ENCODE assay signal across 1 cellular context in the genomic region with DNA sequence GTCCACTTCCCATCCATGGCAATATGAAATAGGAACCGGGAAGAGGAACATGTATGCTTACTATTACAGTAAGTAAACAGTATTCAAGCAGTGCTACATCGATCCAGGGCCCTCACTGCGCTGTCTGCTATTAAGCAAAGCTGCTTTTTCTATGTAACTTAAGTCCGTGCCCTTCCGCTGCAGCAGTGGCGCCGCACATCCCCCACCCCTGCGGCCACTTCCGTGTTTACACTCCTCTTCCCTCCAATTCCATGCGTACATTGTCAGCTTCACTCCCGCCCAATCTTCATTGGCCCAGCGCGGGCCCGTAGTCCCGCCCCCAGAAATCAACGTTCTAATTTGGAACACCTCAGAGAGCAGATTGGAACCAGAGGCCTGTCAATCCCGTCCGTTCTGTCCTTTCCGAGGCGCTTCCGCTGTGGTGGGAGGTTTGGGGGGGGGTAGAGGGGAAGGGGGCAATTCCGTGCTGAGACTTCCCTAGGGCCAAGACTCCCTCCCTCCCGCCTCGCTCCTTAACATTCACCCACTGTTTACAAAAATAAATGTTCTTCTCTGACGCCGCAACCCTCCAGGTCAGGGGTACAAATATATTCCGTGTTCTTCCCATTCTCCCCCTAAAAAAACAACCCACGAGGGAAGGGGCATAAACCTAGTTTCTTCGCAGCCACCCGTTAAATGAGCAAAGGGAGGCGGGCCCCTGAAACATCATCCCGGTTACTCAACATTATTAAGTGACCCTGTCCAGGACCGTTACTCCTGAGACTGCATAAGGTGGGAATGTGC.
TF ChIP-seq lines count a peak whose summit lies in the region.

No MANE protein-coding gene starts in this region.

TF ChIP-seq in K562, 482 proteins besides CTCF, POLR2A, EP300 and RAD21 (continued from another document and continues in another):
- TF ChIP-seq YY1 (IDR thresholded peaks at IDR 0.05; ENCODE audit: borderline replicate concordance in 1 of 3, control insufficient read depth in 1 of 3, extremely low read depth in 1 of 3, insufficient read depth in 3 of 3, insufficient read length in 1 of 3, insufficient replicate concordance in 2 of 3, low read depth in 1 of 3, low read length in 2 of 3), result peak in 2 of 3 experiments; percentile 61 to 62
- no peak for TF ChIP-seq OTX1 (CRISPR knock-in tag; IDR thresholded peaks at IDR 0.05)
- TF ChIP-seq, protein P1, sequence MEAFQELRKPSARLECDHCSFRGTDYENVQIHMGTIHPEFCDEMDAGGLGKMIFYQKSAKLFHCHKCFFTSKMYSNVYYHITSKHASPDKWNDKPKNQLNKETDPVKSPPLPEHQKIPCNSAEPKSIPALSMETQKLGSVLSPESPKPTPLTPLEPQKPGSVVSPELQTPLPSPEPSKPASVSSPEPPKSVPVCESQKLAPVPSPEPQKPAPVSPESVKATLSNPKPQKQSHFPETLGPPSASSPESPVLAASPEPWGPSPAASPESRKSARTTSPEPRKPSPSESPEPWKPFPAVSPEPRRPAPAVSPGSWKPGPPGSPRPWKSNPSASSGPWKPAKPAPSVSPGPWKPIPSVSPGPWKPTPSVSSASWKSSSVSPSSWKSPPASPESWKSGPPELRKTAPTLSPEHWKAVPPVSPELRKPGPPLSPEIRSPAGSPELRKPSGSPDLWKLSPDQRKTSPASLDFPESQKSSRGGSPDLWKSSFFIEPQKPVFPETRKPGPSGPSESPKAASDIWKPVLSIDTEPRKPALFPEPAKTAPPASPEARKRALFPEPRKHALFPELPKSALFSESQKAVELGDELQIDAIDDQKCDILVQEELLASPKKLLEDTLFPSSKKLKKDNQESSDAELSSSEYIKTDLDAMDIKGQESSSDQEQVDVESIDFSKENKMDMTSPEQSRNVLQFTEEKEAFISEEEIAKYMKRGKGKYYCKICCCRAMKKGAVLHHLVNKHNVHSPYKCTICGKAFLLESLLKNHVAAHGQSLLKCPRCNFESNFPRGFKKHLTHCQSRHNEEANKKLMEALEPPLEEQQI (IDR thresholded peaks at IDR 0.05), result no peak
- no peak for TF ChIP-seq SREBF1 (IDR thresholded peaks at IDR 0.05; ENCODE audit: borderline replicate concordance, low read depth, low read length)
- TF ChIP-seq, protein P2, sequence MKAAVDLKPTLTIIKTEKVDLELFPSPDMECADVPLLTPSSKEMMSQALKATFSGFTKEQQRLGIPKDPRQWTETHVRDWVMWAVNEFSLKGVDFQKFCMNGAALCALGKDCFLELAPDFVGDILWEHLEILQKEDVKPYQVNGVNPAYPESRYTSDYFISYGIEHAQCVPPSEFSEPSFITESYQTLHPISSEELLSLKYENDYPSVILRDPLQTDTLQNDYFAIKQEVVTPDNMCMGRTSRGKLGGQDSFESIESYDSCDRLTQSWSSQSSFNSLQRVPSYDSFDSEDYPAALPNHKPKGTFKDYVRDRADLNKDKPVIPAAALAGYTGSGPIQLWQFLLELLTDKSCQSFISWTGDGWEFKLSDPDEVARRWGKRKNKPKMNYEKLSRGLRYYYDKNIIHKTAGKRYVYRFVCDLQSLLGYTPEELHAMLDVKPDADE (conservative IDR thresholded peaks at IDR 0.05; ENCODE audit: control insufficient read depth, low read depth, low read length), result no peak; the same call in 1 of the 2 replicates
- TF ChIP-seq, protein P3, sequence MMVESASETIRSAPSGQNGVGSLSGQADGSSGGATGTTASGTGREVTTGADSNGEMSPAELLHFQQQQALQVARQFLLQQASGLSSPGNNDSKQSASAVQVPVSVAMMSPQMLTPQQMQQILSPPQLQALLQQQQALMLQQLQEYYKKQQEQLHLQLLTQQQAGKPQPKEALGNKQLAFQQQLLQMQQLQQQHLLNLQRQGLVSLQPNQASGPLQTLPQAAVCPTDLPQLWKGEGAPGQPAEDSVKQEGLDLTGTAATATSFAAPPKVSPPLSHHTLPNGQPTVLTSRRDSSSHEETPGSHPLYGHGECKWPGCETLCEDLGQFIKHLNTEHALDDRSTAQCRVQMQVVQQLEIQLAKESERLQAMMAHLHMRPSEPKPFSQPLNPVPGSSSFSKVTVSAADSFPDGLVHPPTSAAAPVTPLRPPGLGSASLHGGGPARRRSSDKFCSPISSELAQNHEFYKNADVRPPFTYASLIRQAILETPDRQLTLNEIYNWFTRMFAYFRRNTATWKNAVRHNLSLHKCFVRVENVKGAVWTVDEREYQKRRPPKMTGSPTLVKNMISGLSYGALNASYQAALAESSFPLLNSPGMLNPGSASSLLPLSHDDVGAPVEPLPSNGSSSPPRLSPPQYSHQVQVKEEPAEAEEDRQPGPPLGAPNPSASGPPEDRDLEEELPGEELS (CRISPR knock-in tag; IDR thresholded peaks at IDR 0.05; ENCODE audit: borderline replicate concordance), result no peak
- TF ChIP-seq, protein P4, sequence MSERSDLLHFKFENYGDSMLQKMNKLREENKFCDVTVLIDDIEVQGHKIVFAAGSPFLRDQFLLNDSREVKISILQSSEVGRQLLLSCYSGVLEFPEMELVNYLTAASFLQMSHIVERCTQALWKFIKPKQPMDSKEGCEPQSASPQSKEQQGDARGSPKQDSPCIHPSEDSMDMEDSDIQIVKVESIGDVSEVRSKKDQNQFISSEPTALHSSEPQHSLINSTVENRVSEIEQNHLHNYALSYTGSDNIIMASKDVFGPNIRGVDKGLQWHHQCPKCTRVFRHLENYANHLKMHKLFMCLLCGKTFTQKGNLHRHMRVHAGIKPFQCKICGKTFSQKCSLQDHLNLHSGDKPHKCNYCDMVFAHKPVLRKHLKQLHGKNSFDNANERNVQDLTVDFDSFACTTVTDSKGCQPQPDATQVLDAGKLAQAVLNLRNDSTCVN (CRISPR knock-in tag; IDR thresholded peaks at IDR 0.05), result no peak
- no peak for TF ChIP-seq CAMTA2 (CRISPR knock-in tag; conservative IDR thresholded peaks at IDR 0.05)
- no peak for TF ChIP-seq ZBTB8A (IDR thresholded peaks at IDR 0.05; ENCODE audit: partially characterized antibody)
- TF ChIP-seq, protein P5, sequence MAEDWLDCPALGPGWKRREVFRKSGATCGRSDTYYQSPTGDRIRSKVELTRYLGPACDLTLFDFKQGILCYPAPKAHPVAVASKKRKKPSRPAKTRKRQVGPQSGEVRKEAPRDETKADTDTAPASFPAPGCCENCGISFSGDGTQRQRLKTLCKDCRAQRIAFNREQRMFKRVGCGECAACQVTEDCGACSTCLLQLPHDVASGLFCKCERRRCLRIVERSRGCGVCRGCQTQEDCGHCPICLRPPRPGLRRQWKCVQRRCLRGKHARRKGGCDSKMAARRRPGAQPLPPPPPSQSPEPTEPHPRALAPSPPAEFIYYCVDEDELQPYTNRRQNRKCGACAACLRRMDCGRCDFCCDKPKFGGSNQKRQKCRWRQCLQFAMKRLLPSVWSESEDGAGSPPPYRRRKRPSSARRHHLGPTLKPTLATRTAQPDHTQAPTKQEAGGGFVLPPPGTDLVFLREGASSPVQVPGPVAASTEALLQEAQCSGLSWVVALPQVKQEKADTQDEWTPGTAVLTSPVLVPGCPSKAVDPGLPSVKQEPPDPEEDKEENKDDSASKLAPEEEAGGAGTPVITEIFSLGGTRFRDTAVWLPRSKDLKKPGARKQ (CRISPR knock-in tag; IDR thresholded peaks at IDR 0.05), result no peak
- TF ChIP-seq, protein P6, sequence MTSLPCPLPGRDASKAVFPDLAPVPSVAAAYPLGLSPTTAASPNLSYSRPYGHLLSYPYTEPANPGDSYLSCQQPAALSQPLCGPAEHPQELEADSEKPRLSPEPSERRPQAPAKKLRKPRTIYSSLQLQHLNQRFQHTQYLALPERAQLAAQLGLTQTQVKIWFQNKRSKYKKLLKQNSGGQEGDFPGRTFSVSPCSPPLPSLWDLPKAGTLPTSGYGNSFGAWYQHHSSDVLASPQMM (CRISPR knock-in tag; IDR thresholded peaks at IDR 0.05), result no peak
- TF ChIP-seq DMBX1 (CRISPR knock-in tag; IDR thresholded peaks at IDR 0.05; ENCODE audit: borderline replicate concordance), result no peak
- peak; percentile 57; the same call in 1 of the 2 replicates for TF ChIP-seq MYNN (IDR thresholded peaks at IDR 0.05)
- TF ChIP-seq MYNN (CRISPR knock-in tag; IDR thresholded peaks at IDR 0.05), result no peak
- TF ChIP-seq, protein P7, sequence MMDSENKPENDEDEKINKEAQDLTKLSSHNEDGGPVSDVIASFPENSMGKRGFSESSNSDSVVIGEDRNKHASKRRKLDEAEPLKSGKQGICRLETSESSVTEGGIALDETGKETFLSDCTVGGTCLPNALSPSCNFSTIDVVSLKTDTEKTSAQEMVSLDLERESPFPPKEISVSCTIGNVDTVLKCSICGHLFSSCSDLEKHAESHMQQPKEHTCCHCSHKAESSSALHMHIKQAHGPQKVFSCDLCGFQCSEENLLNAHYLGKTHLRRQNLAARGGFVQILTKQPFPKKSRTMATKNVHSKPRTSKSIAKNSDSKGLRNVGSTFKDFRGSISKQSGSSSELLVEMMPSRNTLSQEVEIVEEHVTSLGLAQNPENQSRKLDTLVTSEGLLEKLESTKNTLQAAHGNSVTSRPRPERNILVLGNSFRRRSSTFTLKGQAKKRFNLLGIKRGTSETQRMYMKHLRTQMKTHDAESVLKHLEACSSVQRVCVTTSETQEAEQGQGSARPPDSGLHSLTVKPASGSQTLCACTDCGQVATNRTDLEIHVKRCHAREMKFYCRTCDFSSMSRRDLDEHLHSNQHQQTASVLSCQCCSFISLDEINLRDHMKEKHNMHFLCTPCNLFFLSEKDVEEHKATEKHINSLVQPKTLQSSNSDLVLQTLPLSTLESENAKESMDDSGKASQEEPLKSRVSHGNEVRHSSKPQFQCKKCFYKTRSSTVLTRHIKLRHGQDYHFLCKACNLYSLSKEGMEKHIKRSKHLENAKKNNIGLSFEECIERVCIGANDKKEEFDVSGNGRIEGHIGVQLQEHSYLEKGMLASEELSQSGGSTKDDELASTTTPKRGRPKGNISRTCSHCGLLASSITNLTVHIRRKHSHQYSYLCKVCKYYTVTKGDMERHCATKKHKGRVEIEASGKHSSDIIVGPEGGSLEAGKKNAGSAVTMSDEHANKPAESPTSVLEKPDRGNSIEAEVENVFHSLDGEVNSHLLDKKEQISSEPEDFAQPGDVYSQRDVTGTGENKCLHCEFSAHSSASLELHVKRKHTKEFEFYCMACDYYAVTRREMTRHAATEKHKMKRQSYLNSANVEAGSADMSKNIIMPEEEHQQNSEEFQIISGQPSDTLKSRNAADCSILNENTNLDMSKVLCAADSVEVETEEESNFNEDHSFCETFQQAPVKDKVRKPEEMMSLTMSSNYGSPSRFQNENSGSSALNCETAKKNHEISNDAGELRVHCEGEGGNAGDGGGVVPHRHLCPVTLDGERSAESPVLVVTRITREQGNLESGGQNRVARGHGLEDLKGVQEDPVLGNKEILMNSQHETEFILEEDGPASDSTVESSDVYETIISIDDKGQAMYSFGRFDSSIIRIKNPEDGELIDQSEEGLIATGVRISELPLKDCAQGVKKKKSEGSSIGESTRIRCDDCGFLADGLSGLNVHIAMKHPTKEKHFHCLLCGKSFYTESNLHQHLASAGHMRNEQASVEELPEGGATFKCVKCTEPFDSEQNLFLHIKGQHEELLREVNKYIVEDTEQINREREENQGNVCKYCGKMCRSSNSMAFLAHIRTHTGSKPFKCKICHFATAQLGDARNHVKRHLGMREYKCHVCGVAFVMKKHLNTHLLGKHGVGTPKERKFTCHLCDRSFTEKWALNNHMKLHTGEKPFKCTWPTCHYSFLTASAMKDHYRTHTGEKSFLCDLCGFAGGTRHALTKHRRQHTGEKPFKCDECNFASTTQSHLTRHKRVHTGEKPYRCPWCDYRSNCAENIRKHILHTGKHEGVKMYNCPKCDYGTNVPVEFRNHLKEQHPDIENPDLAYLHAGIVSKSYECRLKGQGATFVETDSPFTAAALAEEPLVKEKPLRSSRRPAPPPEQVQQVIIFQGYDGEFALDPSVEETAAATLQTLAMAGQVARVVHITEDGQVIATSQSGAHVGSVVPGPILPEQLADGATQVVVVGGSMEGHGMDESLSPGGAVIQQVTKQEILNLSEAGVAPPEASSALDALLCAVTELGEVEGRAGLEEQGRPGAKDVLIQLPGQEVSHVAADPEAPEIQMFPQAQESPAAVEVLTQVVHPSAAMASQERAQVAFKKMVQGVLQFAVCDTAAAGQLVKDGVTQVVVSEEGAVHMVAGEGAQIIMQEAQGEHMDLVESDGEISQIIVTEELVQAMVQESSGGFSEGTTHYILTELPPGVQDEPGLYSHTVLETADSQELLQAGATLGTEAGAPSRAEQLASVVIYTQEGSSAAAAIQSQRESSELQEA (IDR thresholded peaks at IDR 0.05; ENCODE audit: low read depth), result peak; percentile 33; the same call in 1 of the 2 replicates
- no peak for TF ChIP-seq NUFIP1 (IDR thresholded peaks at IDR 0.05; ENCODE audit: partially characterized antibody)
- TF ChIP-seq ILK (tag; IDR thresholded peaks at IDR 0.05; ENCODE audit: borderline replicate concordance, low read depth), result no peak
- peak; percentile 41 for TF ChIP-seq PCBP1 (IDR thresholded peaks at IDR 0.05; ENCODE audit: low read depth, low read length, poor library complexity, severe bottlenecking)
- no peak for TF ChIP-seq ZNF134 (CRISPR knock-in tag; conservative IDR thresholded peaks at IDR 0.05)
- TF ChIP-seq, protein P8, sequence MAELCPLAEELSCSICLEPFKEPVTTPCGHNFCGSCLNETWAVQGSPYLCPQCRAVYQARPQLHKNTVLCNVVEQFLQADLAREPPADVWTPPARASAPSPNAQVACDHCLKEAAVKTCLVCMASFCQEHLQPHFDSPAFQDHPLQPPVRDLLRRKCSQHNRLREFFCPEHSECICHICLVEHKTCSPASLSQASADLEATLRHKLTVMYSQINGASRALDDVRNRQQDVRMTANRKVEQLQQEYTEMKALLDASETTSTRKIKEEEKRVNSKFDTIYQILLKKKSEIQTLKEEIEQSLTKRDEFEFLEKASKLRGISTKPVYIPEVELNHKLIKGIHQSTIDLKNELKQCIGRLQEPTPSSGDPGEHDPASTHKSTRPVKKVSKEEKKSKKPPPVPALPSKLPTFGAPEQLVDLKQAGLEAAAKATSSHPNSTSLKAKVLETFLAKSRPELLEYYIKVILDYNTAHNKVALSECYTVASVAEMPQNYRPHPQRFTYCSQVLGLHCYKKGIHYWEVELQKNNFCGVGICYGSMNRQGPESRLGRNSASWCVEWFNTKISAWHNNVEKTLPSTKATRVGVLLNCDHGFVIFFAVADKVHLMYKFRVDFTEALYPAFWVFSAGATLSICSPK (IDR thresholded peaks at IDR 0.05; ENCODE audit: borderline replicate concordance), result no peak
- TF ChIP-seq ZNF436 (CRISPR knock-in tag; IDR thresholded peaks at IDR 0.05), result no peak
- TF ChIP-seq, protein P9, sequence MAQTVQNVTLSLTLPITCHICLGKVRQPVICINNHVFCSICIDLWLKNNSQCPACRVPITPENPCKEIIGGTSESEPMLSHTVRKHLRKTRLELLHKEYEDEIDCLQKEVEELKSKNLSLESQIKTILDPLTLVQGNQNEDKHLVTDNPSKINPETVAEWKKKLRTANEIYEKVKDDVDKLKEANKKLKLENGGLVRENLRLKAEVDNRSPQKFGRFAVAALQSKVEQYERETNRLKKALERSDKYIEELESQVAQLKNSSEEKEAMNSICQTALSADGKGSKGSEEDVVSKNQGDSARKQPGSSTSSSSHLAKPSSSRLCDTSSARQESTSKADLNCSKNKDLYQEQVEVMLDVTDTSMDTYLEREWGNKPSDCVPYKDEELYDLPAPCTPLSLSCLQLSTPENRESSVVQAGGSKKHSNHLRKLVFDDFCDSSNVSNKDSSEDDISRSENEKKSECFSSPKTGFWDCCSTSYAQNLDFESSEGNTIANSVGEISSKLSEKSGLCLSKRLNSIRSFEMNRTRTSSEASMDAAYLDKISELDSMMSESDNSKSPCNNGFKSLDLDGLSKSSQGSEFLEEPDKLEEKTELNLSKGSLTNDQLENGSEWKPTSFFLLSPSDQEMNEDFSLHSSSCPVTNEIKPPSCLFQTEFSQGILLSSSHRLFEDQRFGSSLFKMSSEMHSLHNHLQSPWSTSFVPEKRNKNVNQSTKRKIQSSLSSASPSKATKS (CRISPR knock-in tag; IDR thresholded peaks at IDR 0.05), result no peak
- TF ChIP-seq MAFG (tag; conservative IDR thresholded peaks at IDR 0.05), result no peak
- no peak for TF ChIP-seq ZNF507 (tag; conservative IDR thresholded peaks at IDR 0.05)
- TF ChIP-seq SMAD2 (IDR thresholded peaks at IDR 0.05; ENCODE audit: low read depth, low read length), result no peak
- TF ChIP-seq GTF2F1 (IDR thresholded peaks at IDR 0.05; ENCODE audit: low read depth, low read length), result no peak
- no peak for TF ChIP-seq NCOA2 (IDR thresholded peaks at IDR 0.05; ENCODE audit: partially characterized antibody in 2 of 2)
- peak; percentile 88; the same call in 1 of the 2 replicates for TF ChIP-seq FOXK1 (CRISPR knock-in tag; IDR thresholded peaks at IDR 0.05; ENCODE audit: borderline replicate concordance)
- no peak for TF ChIP-seq ZNF217 (CRISPR knock-in tag; IDR thresholded peaks at IDR 0.05)
